ENCODE assay signal across 26 cellular contexts in the genomic region with DNA sequence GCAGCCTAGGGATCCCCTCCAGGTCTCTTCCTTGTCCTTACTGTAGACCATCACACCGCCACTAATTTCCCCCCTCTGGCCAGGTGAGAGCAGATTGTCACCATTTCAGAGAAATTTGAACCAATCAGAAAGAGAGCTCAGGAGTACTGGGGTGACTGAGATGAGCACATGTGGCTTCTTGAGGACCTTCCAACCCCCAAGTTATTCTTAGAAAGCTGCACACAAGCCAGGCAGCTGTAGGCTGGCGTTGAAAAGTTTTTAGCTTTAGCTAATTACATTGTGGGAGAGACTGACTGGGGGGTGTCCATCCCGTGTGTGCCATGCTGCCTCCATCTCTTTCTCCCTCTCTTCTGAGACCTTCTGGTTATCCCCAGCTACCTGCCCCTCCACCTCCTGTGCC.
"Had no signal": no experiment of that assay in that cellular context is flagged by ENCODE, and none has a peak within 500 bp of the region (broad histone marks: within the 10 kb centered on the region; RNA-seq: fewer than 3 reads in every experiment).

No MANE protein-coding gene starts in this region.

- H3K27me3 ChIP-seq: ascending aorta, body of pancreas had no signal

- DNase-seq: activated CD4-positive, alpha-beta memory T cell treated with anti-CD3 and anti-CD28 coated beads for 36 hours; activated CD4-positive, alpha-beta T cell treated with anti-CD3 and anti-CD28 coated beads, Interleukin-2, amount 10 ng/mL, durations not matched to agents 7 days and 5 days; activated CD4-positive, CD25-positive, alpha-beta regulatory T cell; activated CD8-positive, alpha-beta memory T cell treated with anti-CD3 and anti-CD28 coated beads for 24 hours; activated effector memory CD4-positive, alpha-beta T cell treated with anti-CD3 and anti-CD28 coated beads, Interleukin-2, amount 50 U/mL, for 16 hours; activated naive CD4-positive, alpha-beta T cell treated with Interleukin-2 at 50 U/mL for 16 hours; activated naive CD8-positive, alpha-beta T cell treated with anti-CD3 and anti-CD28 coated beads, Interleukin-2, amount 50 U/mL, for 24 hours; activated T-cell treated with anti-CD3 and anti-CD28 coated beads, Interleukin-2, amount 50 U/mL, for 4 hours; amniotic stem cell; body of pancreas; Kasumi-1; NCI-H1048; NCI-H146; NCI-H187 treated with DMSO at 0.1 percent for 48 hours; NCI-H2081 treated with DMSO at 0.1 percent for 48 hours; NCI-H2171; NCI-H226; NCI-H526; NCI-H774; T-cell; T-helper 2 cell; T1000 had no signal

- ATAC-seq: activated naive CD4-positive, alpha-beta T cell treated with anti-CD3 and anti-CD28 coated beads, Interleukin-2, amount 50 U/mL, for 72 hours; activated naive CD8-positive, alpha-beta T cell treated with anti-CD3 and anti-CD28 coated beads, Interleukin-2, amount 50 U/mL, for 24 hours; activated T-cell treated with anti-CD3 and anti-CD28 coated beads, Interleukin-2, amount 50 U/mL, for 4 hours; body of pancreas; T-cell had no signal

- H3K27ac ChIP-seq: ascending aorta, body of pancreas, SK-N-MC, VCaP had no signal

- H3K9me3 ChIP-seq: ascending aorta, body of pancreas had no signal

- H3K4me3 ChIP-seq: ascending aorta, body of pancreas, SK-N-MC had no signal

- H3K36me3 ChIP-seq: ascending aorta had no signal

- H3K4me1 ChIP-seq: ascending aorta, body of pancreas had no signal
